Comparison of ENCODE assay signal across 17 cellular contexts in the genomic region with DNA sequence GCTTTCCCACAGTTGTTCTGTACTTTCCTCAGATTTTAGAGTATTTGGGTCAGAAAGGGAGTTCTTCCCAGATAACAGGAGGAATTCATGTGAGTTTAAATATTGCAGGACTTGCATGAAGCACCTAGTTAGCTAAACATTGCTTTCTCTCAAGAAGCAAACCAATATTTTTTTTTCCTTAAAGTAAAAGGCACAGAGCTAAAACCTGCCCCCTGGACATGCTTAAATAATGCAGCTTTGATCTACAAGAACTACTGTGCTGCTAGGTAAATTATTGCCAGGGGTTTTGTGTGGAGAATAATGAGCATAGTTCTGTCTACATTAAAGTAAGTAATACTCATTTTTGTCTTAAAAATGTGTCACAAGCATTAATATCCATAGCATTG. TPM values are rescaled to one million over a fixed set of nuclear protein-coding genes. Genes with fewer than 3 reads are reported as not detected.
DNase-seq lines count a peak whose midpoint lies in the region; ATAC-seq, FAIRE-seq and TF ChIP-seq lines count a peak whose summit lies in the region.
"Had no signal": no experiment of that assay in that cellular context is flagged by ENCODE, and none has a peak within 500 bp of the region (broad histone marks: within the 10 kb centered on the region; RNA-seq: fewer than 3 reads in every experiment).

No MANE protein-coding gene starts in this region.

- TF ChIP-seq CTCF in heart left ventricle (IDR thresholded peaks at IDR 0.05) (no peak), right atrium auricular region (IDR thresholded peaks at IDR 0.05) (no peak), endothelial cell of umbilical vein (IDR thresholded peaks at IDR 0.05; ENCODE audit: extremely low read depth in 1 of 2, insufficient read depth in 1 of 2, low read depth in 1 of 2, low read length in 2 of 2) (no peak), upper lobe of left lung (IDR thresholded peaks at IDR 0.05) (no peak)

- no peaks in the 10 kb centered on the region for H3K9me3 Mint-ChIP-seq in naive thymus-derived CD4-positive, alpha-beta T cell

- peak overlapping the region in 7 of 10 donors; percentile 44 to 67 (median 58) for H3K4me3 Mint-ChIP-seq in naive thymus-derived CD4-positive, alpha-beta T cell

- H3K27ac ChIP-seq in heart left ventricle = peak overlapping the region in 1 of 12 donors; percentile 57
- peak overlapping the region in 1 of 2 donors; percentile 44 for H3K27ac ChIP-seq in right atrium auricular region
- H3K27ac ChIP-seq in endothelial cell of umbilical vein (ENCODE audit: insufficient read depth, low read depth, low read length) = no peak overlapping the region
- H3K27ac ChIP-seq in naive thymus-derived CD4-positive, alpha-beta T cell (ENCODE audit: low read depth, low read length) = no peak overlapping the region
- no peak overlapping the region for H3K27ac ChIP-seq in upper lobe of left lung
- H3K27ac ChIP-seq: body of pancreas had no signal

- CTCF ChIA-PET in endothelial cell of umbilical vein (lab: Charles Lee) = interaction anchor here (1.2 to 2.1 kb wide), 2 partner anchors 47 to 98 kb away, joined by 3 to 8 read pairs; no protein-coding TSS in a partner anchor
- CTCF ChIA-PET in naive thymus-derived CD4-positive, alpha-beta T cell (lab: Charles Lee) = no interaction called here

- FAIRE-seq in endothelial cell of umbilical vein (lab: Jason Lieb, UNC) = no peak
- FAIRE-seq: frontal cortex, RCC 7860, TTC549 had no signal

- no peaks in the 10 kb centered on the region for H3K9me1 ChIP-seq in endothelial cell of umbilical vein (replicated peaks; ENCODE audit: control insufficient read depth, extremely low read depth, insufficient read depth, low read length)

- dilution Hi-C loops in endothelial cell of umbilical vein (cut with MboI; ENCODE audit: extremely low pct_ligation_motif_present, low sequenced_read_pairs) = no loop called here

- BruUV-seq in endothelial cell of umbilical vein (replicated peaks; lab: Mats Ljungman, UMichigan) = no TSS peak

- TF ChIP-seq POLR2A in heart left ventricle (IDR thresholded peaks at IDR 0.05) (no peak), endothelial cell of umbilical vein (IDR thresholded peaks at IDR 0.05; ENCODE audit: low read depth, low read length) (no peak), upper lobe of left lung (IDR thresholded peaks at IDR 0.05) (no peak)

- H4K20me1 ChIP-seq in endothelial cell of umbilical vein (replicated peaks; ENCODE audit: control insufficient read depth, extremely low read depth, insufficient read depth, low read length) = no peaks in the 10 kb centered on the region

- no peaks in the 10 kb centered on the region for H3K9me3 ChIP-seq in heart left ventricle
- no peaks in the 10 kb centered on the region for H3K9me3 ChIP-seq in right atrium auricular region
- no peaks in the 10 kb centered on the region for H3K9me3 ChIP-seq in endothelial cell of umbilical vein (replicated peaks; ENCODE audit: control insufficient read depth, insufficient read depth, low read length)
- no peaks in the 10 kb centered on the region for H3K9me3 ChIP-seq in naive thymus-derived CD4-positive, alpha-beta T cell (ENCODE audit: control insufficient read depth in 2 of 3, low read length in 3 of 3)
- no peaks in the 10 kb centered on the region for H3K9me3 ChIP-seq in upper lobe of left lung
- H3K9me3 ChIP-seq: body of pancreas had no signal

- peak overlapping the region; percentile 34 for H3K4me2 ChIP-seq in endothelial cell of umbilical vein (ENCODE audit: insufficient read depth, low read length)

- H3K36me3 Mint-ChIP-seq in naive thymus-derived CD4-positive, alpha-beta T cell = no peaks in the 10 kb centered on the region

- H3K4me1 Mint-ChIP-seq in naive thymus-derived CD4-positive, alpha-beta T cell = peaks cover 0 to 7% (median 0%) of the 10 kb centered on the region in 7 donors

- intact Hi-C loops in heart left ventricle (cut with DNase I) = no loop called here
- intact Hi-C loops in endothelial cell of umbilical vein (cut with micrococcal nuclease) = no loop called here
- intact Hi-C loops in naive thymus-derived CD4-positive, alpha-beta T cell (cut with micrococcal nuclease) = no loop called here

- peaks cover 5 to 36% (median 17%) of the 10 kb centered on the region in 5 donors for H3K27me3 Mint-ChIP-seq in naive thymus-derived CD4-positive, alpha-beta T cell

- H3K9ac ChIP-seq in endothelial cell of umbilical vein (replicated peaks; ENCODE audit: extremely low read depth, insufficient read depth, low read length) = no peak overlapping the region

- H3K4me1 ChIP-seq in heart left ventricle (peaks cover 0 to 10% (median 0%) of the 10 kb centered on the region in 12 donors), right atrium auricular region (no peaks in the 10 kb centered on the region), endothelial cell of umbilical vein (ENCODE audit: control insufficient read depth, extremely low read depth, insufficient read depth, low read length) (no peaks in the 10 kb centered on the region), upper lobe of left lung (no peaks in the 10 kb centered on the region)
- H3K4me1 ChIP-seq in naive thymus-derived CD4-positive, alpha-beta T cell (ENCODE audit: control insufficient read depth in 2 of 2, insufficient read depth in 2 of 2, low read length in 2 of 2) = no peaks in the 10 kb centered on the region

- no peaks in the 10 kb centered on the region for H3K36me3 ChIP-seq in heart left ventricle
- no peaks in the 10 kb centered on the region for H3K36me3 ChIP-seq in right atrium auricular region
- no peaks in the 10 kb centered on the region for H3K36me3 ChIP-seq in endothelial cell of umbilical vein (ENCODE audit: control insufficient read depth in 2 of 2, extremely low read depth in 1 of 2, insufficient read depth in 2 of 2, low read length in 2 of 2)
- no peaks in the 10 kb centered on the region for H3K36me3 ChIP-seq in naive thymus-derived CD4-positive, alpha-beta T cell (ENCODE audit: control insufficient read depth in 2 of 3, insufficient read depth in 3 of 3, low read length in 3 of 3)
- no peaks in the 10 kb centered on the region for H3K36me3 ChIP-seq in upper lobe of left lung

- H3K27me3 ChIP-seq in heart left ventricle (peaks cover 0 to 4% (median 0%) of the 10 kb centered on the region in 9 donors), right atrium auricular region (no peaks in the 10 kb centered on the region), endothelial cell of umbilical vein (ENCODE audit: control insufficient read depth in 2 of 2, insufficient read depth in 2 of 2, low read length in 2 of 2) (peaks cover 0 to 6% of the 10 kb centered on the region in 2 experiments), upper lobe of left lung (no peaks in the 10 kb centered on the region)
- no peaks in the 10 kb centered on the region for H3K27me3 ChIP-seq in naive thymus-derived CD4-positive, alpha-beta T cell (ENCODE audit: control insufficient read depth in 2 of 2, insufficient read depth in 2 of 2, low read length in 2 of 2)
- H3K27me3 ChIP-seq: body of pancreas had no signal

- ATAC-seq in heart left ventricle (no peak), upper lobe of left lung (ENCODE audit: low FRiP score in 2 of 2) (no peak)
- ATAC-seq in naive thymus-derived CD4-positive, alpha-beta T cell = no peak
- ATAC-seq in activated CD4-positive, CD25-positive, alpha-beta regulatory T cell treated with anti-CD3 and anti-CD28 coated beads, Interleukin-2, amount 50 U/mL, for 24 hours = no peak

- no peak for TF ChIP-seq EP300 in upper lobe of left lung (IDR thresholded peaks at IDR 0.05)

- H2AFZ ChIP-seq in endothelial cell of umbilical vein (ENCODE audit: low read depth, low read length) = peak overlapping the region; percentile 85

- no peaks in the 10 kb centered on the region for H3K79me2 ChIP-seq in endothelial cell of umbilical vein (ENCODE audit: control insufficient read depth, insufficient read depth, low read length)

- peak overlapping the region in 1 of 9 donors; percentile 67 for H3K27ac Mint-ChIP-seq in naive thymus-derived CD4-positive, alpha-beta T cell

- POLR2A ChIA-PET in endothelial cell of umbilical vein (lab: Charles Lee) = no interaction called here
- POLR2A ChIA-PET in naive thymus-derived CD4-positive, alpha-beta T cell (lab: Charles Lee) = no interaction called here

- H3K4me3 ChIP-seq in heart left ventricle (peak overlapping the region in 7 of 12 donors; percentile 1 to 35 (median 14)), right atrium auricular region (peak overlapping the region in 1 of 2 donors; percentile 27), endothelial cell of umbilical vein (replicated peaks in 1 of 3; ENCODE audit: insufficient read depth in 1 of 3, low read depth in 1 of 3, low read length in 3 of 3) (no peak overlapping the region), upper lobe of left lung (peak overlapping the region in 3 of 4 donors; percentile 7 to 44 (median 7))
- no peak overlapping the region for H3K4me3 ChIP-seq in naive thymus-derived CD4-positive, alpha-beta T cell (ENCODE audit: low read length)
- H3K4me3 ChIP-seq: body of pancreas, lung had no signal

- no peak for DNase-seq in heart left ventricle
- DNase-seq in right atrium auricular region (ENCODE audit: low spot score) = no peak
- no peak for DNase-seq in endothelial cell of umbilical vein (ENCODE audit: low read depth, low spot score)
- peak in 1 of 9 donors; percentile 0 for DNase-seq in naive thymus-derived CD4-positive, alpha-beta T cell
- DNase-seq in upper lobe of left lung = no peak
- DNase-seq in GM19240 (ENCODE audit: insufficient read length, low spot score) = no peak
- no peak for DNase-seq in germinal center (ENCODE audit: low spot score)
- DNase-seq: EL; NCI-H2171; stimulated activated CD4-positive, alpha-beta T cell treated with anti-CD3 and anti-CD28 coated beads, Interleukin-12 subunit alpha, Interleukin-12 subunit beta, amount 100 ng/mL, for 4 hours; stimulated activated CD8-positive, alpha-beta memory T cell treated with anti-CD3 and anti-CD28 coated beads, Interleukin-4, amount 100 ng/mL, for 48 hours had no signal

RNA-seq across cellular contexts. Expression of a gene that starts 0.5 kb away (rescaled TPM):
- under 1 TPM in 6 of 9 donors, not detected in 3; 0.14 to 0.56 (median 0.20) TPM for total RNA-seq in heart left ventricle
- under 1 TPM; 0.07 to 0.19 TPM for polyA plus RNA-seq in heart left ventricle
- total RNA-seq in right atrium auricular region = 1 to 10 TPM; 2.1 to 5.9 TPM
- total RNA-seq in endothelial cell of umbilical vein = not detected in 2 replicates
- polyA plus RNA-seq in endothelial cell of umbilical vein = not detected in 2 replicates
- not detected in 2 replicates for polyA plus RNA-seq in endothelial cell of umbilical vein (2011; cell fraction: cytosol; rRNA removed)
- not detected in 2 replicates for polyA plus RNA-seq in endothelial cell of umbilical vein (2011; cell fraction: nucleus; rRNA removed)
- polyA plus RNA-seq in endothelial cell of umbilical vein (2012) = not detected in 2 replicates
- polyA minus RNA-seq in endothelial cell of umbilical vein = not detected in 2 replicates
- not detected for polyA minus RNA-seq in endothelial cell of umbilical vein (2011; cell fraction: cytosol; rRNA and poly(A)+ RNA removed)
- polyA minus RNA-seq in endothelial cell of umbilical vein (2011; cell fraction: nucleus; rRNA and poly(A)+ RNA removed) = not detected in 2 replicates
- total RNA-seq in naive thymus-derived CD4-positive, alpha-beta T cell = not detected
- not detected for polyA plus RNA-seq in naive thymus-derived CD4-positive, alpha-beta T cell
- 10 to 100 TPM in 3 of 6 donors, 1 to 10 TPM in 3; 3.1 to 37.5 (median 9.4) TPM for total RNA-seq in upper lobe of left lung
- total RNA-seq: body of pancreas had no signal

RNA-seq across cellular contexts. Expression of a gene that starts 44.7 kb away (rescaled TPM):
- total RNA-seq in heart left ventricle (1 to 10 TPM; 1.1 to 8.5 (median 6.0) TPM), right atrium auricular region (1 to 10 TPM; 2.2 to 8.0 TPM), endothelial cell of umbilical vein (2.9 and 3.5 TPM in 2 replicates), upper lobe of left lung (1 to 10 TPM; 1.0 to 3.3 (median 2.4) TPM)
- polyA plus RNA-seq in heart left ventricle (1 to 10 TPM in 1 of 2 donors, under 1 TPM in 1; 0.98 to 1.4 TPM), endothelial cell of umbilical vein (0.58 and 0.64 TPM in 2 replicates)
- 0.65 and 0.81 TPM in 2 replicates for polyA plus RNA-seq in endothelial cell of umbilical vein (2011; cell fraction: cytosol; rRNA removed)
- 1.6 and 2.1 TPM in 2 replicates for polyA plus RNA-seq in endothelial cell of umbilical vein (2011; cell fraction: nucleus; rRNA removed)
- polyA plus RNA-seq in endothelial cell of umbilical vein (2012) = 0.61 and 1.4 TPM in 2 replicates
- polyA minus RNA-seq in endothelial cell of umbilical vein = 2.2 TPM in 2 replicates
- polyA minus RNA-seq in endothelial cell of umbilical vein (2011; cell fraction: cytosol; rRNA and poly(A)+ RNA removed) = not detected
- 11.1 and 12.8 TPM in 2 replicates for polyA minus RNA-seq in endothelial cell of umbilical vein (2011; cell fraction: nucleus; rRNA and poly(A)+ RNA removed)
- 1 to 10 TPM; 1.3 to 2.5 (median 1.3) TPM for total RNA-seq in naive thymus-derived CD4-positive, alpha-beta T cell
- under 1 TPM; 0.21 TPM for polyA plus RNA-seq in naive thymus-derived CD4-positive, alpha-beta T cell

Comparison
In these comparisons a context has a peak if more than half of its experiments do, and no peak if none do; other contexts are left out.
1. H3K4me3 ChIP-seq: peak in heart left ventricle (7 of 12) and upper lobe of left lung (3 of 4); none in endothelial cell of umbilical vein (0 of 3) and naive thymus-derived CD4-positive, alpha-beta T cell (single experiment).